8 cellular contexts compared by ENCODE assay signal in genomic region chr2:156892449-156893335, GRCh38.
A peak's percentile ranks its signal among the peaks of the same experiment; 100 is the strongest.
DNase-seq lines count a peak whose midpoint lies in the region; ATAC-seq and TF ChIP-seq lines count a peak whose summit lies in the region.

No MANE protein-coding gene starts in this region.

- no peak for TF ChIP-seq POLR2A in heart left ventricle (IDR thresholded peaks at IDR 0.05)

- no peak overlapping the region for H3K27ac ChIP-seq in heart left ventricle

- TF ChIP-seq CTCF in WI38 (IDR thresholded peaks at IDR 0.05; ENCODE audit: low read depth, low read length), result 0 out of 2 replicates have a peak, but pooled peaks have one; percentile 8
- TF ChIP-seq CTCF in heart left ventricle (IDR thresholded peaks at IDR 0.05), result peak in 10 of 12 donors; percentile 36 to 59 (median 46)

- H3K27ac Mint-ChIP-seq in activated CD4-positive, alpha-beta T cell treated with anti-CD3 and anti-CD28 coated beads, Interleukin-2, amount 10 ng/mL, durations not matched to agents 24 days and 14 days, result no peak overlapping the region

- H3K9me3 Mint-ChIP-seq in activated CD4-positive, alpha-beta T cell treated with anti-CD3 and anti-CD28 coated beads, Interleukin-2, amount 10 ng/mL, durations not matched to agents 24 days and 14 days, result peaks cover under 1% of the 10 kb centered on the region

- DNase-seq in activated CD4-positive, alpha-beta T cell treated with anti-CD3 and anti-CD28 coated beads, Interleukin-2, amount 10 ng/mL, durations not matched to agents 24 days and 14 days, result peak; percentile 66
- no peak for DNase-seq in activated CD4-positive, alpha-beta T cell treated with anti-CD3 and anti-CD28 coated beads for 48 hours
- DNase-seq in NCI-H1694 (lab: John Stamatoyannopoulos, UW), result peak; percentile 93
- DNase-seq in heart left ventricle, result no peak
- peak; percentile 72 for DNase-seq in retina
- no peak for DNase-seq in stimulated activated CD4-positive, alpha-beta T cell treated with anti-CD3 and anti-CD28 coated beads, Interleukin-15, amount 100 ng/mL, for 24 hours

- H3K27me3 Mint-ChIP-seq in activated CD4-positive, alpha-beta T cell treated with anti-CD3 and anti-CD28 coated beads, Interleukin-2, amount 10 ng/mL, durations not matched to agents 24 days and 14 days, result peaks cover 51% of the 10 kb centered on the region

- peak overlapping the region; percentile 43 for H3K4me3 ChIP-seq in WI38 (ENCODE audit: low read depth, low read length)
- peak overlapping the region in 11 of 12 donors; percentile 12 to 42 (median 32) for H3K4me3 ChIP-seq in heart left ventricle

- peaks cover 33% of the 10 kb centered on the region for H3K4me1 Mint-ChIP-seq in activated CD4-positive, alpha-beta T cell treated with anti-CD3 and anti-CD28 coated beads, Interleukin-2, amount 10 ng/mL, durations not matched to agents 24 days and 14 days

- no peaks in the 10 kb centered on the region for H3K36me3 ChIP-seq in heart left ventricle

- intact Hi-C loops in activated CD4-positive, alpha-beta T cell treated with anti-CD3 and anti-CD28 coated beads, Interleukin-2, amount 10 ng/mL, durations not matched to agents 24 days and 14 days (cut with micrococcal nuclease), result loop anchor here (5.0 to 10.0 kb wide), 4 partner anchors 300 to 1515 kb away; no protein-coding TSS in a partner anchor
- intact Hi-C loops in heart left ventricle (cut with DNase I), result loop anchor here in 4 of 10 donors (5.0 to 10.0 kb wide), 6 partner anchors 245 to 560 kb away; partner anchors contain the start of gene NR4A2 (in 3 of the 4)

- H3K4me1 ChIP-seq in heart left ventricle, result peaks cover 0 to 6% (median 0%) of the 10 kb centered on the region in 12 donors

- no peaks in the 10 kb centered on the region for H3K9me3 ChIP-seq in heart left ventricle

- H3K27me3 ChIP-seq in heart left ventricle, result peaks cover 0 to 12% (median 0%) of the 10 kb centered on the region in 9 donors

- ATAC-seq in HG02623 (IDR thresholded peaks at IDR 0.05; ENCODE audit: unreplicated experiment) (peak; percentile 38), heart left ventricle (peak in 3 of 4 donors; percentile 48 to 69 (median 57))

- peak overlapping the region; percentile 25 for H3K4me3 Mint-ChIP-seq in activated CD4-positive, alpha-beta T cell treated with anti-CD3 and anti-CD28 coated beads, Interleukin-2, amount 10 ng/mL, durations not matched to agents 24 days and 14 days

- WGBS in heart left ventricle, 4 donors, result 7 to 9% (median 8%) methylated on average over 15 of the region's 15 CpGs

- no peaks in the 10 kb centered on the region for H3K36me3 Mint-ChIP-seq in activated CD4-positive, alpha-beta T cell treated with anti-CD3 and anti-CD28 coated beads, Interleukin-2, amount 10 ng/mL, durations not matched to agents 24 days and 14 days (ENCODE audit: low read depth)

Comparison
In these comparisons a context has a peak if more than half of its experiments do, and no peak if none do; other contexts are left out.
1. DNase-seq: peak in activated CD4-positive, alpha-beta T cell treated with anti-CD3 and anti-CD28 coated beads, Interleukin-2, amount 10 ng/mL, durations not matched to agents 24 days and 14 days (single experiment), NCI-H1694 (single experiment) and retina (single experiment); none in activated CD4-positive, alpha-beta T cell treated with anti-CD3 and anti-CD28 coated beads for 48 hours (single experiment), heart left ventricle (0 of 5) and stimulated activated CD4-positive, alpha-beta T cell treated with anti-CD3 and anti-CD28 coated beads, Interleukin-15, amount 100 ng/mL, for 24 hours (single experiment).